In the genomic region with DNA sequence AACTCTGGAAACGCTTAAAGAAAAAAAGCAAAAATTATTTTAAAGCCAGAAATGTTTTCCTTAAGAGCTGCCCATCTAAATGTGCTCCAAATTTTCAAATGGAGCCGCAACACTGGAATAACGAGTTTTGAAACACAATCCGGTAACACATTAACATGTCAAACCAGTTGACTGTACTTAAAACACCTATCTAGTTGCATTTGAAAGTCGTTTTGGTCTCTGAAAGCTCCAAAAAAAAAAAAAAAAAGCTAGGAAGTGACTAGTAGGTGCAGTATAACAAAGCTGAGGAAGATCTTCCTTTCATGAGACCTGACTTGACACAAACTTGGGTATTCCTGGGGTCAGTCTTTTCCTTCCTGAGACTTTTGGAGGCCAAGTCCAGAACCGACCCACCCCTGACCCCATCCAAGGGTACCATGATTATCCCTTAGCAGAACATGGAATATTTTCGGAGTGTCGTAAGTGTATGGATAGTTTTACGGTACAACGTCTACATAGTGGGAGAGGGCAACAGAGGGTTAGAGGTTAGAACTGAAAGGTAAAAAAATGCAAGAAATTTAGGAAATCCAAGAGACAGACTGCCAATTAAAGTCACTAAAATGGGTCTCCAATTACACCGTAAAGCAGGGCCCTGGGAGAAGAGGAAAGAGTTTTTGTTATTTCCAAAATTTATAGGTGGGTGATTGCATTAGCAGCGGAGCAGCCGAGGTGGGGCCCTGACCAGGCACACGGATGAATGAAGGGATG, we compare ENCODE assay signal across 8 cellular contexts. TPM values are rescaled to one million over a fixed set of nuclear protein-coding genes. Genes with fewer than 3 reads are reported as not detected.
DNase-seq lines count a peak whose midpoint lies in the region; ATAC-seq, FAIRE-seq and TF ChIP-seq lines count a peak whose summit lies in the region.

No MANE protein-coding gene starts in this region.

- peak overlapping the region; percentile 87 for H3K4me3 ChIP-seq in lower lobe of right lung

- no peaks in the 10 kb centered on the region for H3K9me3 ChIP-seq in lower lobe of right lung

- H3K27ac ChIP-seq in angular gyrus (ENCODE audit: low read depth, low read length) (peak overlapping the region; percentile 97), lower lobe of right lung (peak overlapping the region; percentile 95)

- peaks cover 16% of the 10 kb centered on the region for H3K36me3 ChIP-seq in lower lobe of right lung

- no peak for TF ChIP-seq CTCF in lower lobe of right lung (IDR thresholded peaks at IDR 0.05)

- peaks cover 14% of the 10 kb centered on the region for H3K4me1 Mint-ChIP-seq in activated CD4-positive, alpha-beta T cell treated with anti-CD3 and anti-CD28 coated beads, Interleukin-2, amount 10 ng/mL, durations not matched to agents 24 days and 14 days

- FAIRE-seq in RCC 7860 (lab: Jason Lieb, UNC), result no peak

- peaks cover 18% of the 10 kb centered on the region for H3K36me3 Mint-ChIP-seq in activated CD4-positive, alpha-beta T cell treated with anti-CD3 and anti-CD28 coated beads, Interleukin-2, amount 10 ng/mL, durations not matched to agents 24 days and 14 days (ENCODE audit: low read depth)

- no peaks in the 10 kb centered on the region for H3K27me3 ChIP-seq in lower lobe of right lung (ENCODE audit: low read depth)

- peaks cover 5% of the 10 kb centered on the region for H3K4me1 ChIP-seq in lower lobe of right lung

- no peak overlapping the region for H3K27ac Mint-ChIP-seq in activated CD4-positive, alpha-beta T cell treated with anti-CD3 and anti-CD28 coated beads, Interleukin-2, amount 10 ng/mL, durations not matched to agents 24 days and 14 days

- ATAC-seq in HG03432 (IDR thresholded peaks at IDR 0.05; ENCODE audit: unreplicated experiment) (peak; percentile 0), lower lobe of right lung (peak in 1 of 2 donors; percentile 2)

- no peaks in the 10 kb centered on the region for H3K9me3 Mint-ChIP-seq in activated CD4-positive, alpha-beta T cell treated with anti-CD3 and anti-CD28 coated beads, Interleukin-2, amount 10 ng/mL, durations not matched to agents 24 days and 14 days

- intact Hi-C loops in activated CD4-positive, alpha-beta T cell treated with anti-CD3 and anti-CD28 coated beads, Interleukin-2, amount 10 ng/mL, durations not matched to agents 24 days and 14 days (cut with micrococcal nuclease), result loop anchor here (1.0 to 2.0 kb wide), 3 partner anchors 66 to 972 kb away; a partner anchor contains a TSS
- intact Hi-C loops in lower lobe of right lung (cut with DNase I), result no loop called here

- peak; percentile 63 for DNase-seq in activated CD4-positive, alpha-beta T cell treated with anti-CD3 and anti-CD28 coated beads, Interleukin-2, amount 10 ng/mL, durations not matched to agents 24 days and 14 days
- DNase-seq in activated CD4-positive, alpha-beta T cell treated with anti-CD3 and anti-CD28 coated beads for 1 hour, result no peak
- DNase-seq in lower lobe of right lung (no peak), DMS153 (lab: John Stamatoyannopoulos, UW) (no peak), RCC 7860 (ENCODE audit: low spot score) (no peak), NCI-H226 (no peak)

- no peak overlapping the region for H3K4me3 Mint-ChIP-seq in activated CD4-positive, alpha-beta T cell treated with anti-CD3 and anti-CD28 coated beads, Interleukin-2, amount 10 ng/mL, durations not matched to agents 24 days and 14 days

- H3K27me3 Mint-ChIP-seq in activated CD4-positive, alpha-beta T cell treated with anti-CD3 and anti-CD28 coated beads, Interleukin-2, amount 10 ng/mL, durations not matched to agents 24 days and 14 days, result peaks cover 2% of the 10 kb centered on the region

RNA-seq across cellular contexts. Expression of a gene that starts 0.8 kb away (rescaled TPM):
- 39.4 and 40.0 TPM in 2 replicates for total RNA-seq in activated CD4-positive, alpha-beta T cell treated with anti-CD3 and anti-CD28 coated beads, Interleukin-2, amount 10 ng/mL, durations not matched to agents 24 days and 14 days
- total RNA-seq in lower lobe of right lung, result 22.5 TPM
